20 cellular contexts compared by ENCODE assay signal in genomic region chr1:3250624-3251023, GRCh38.
DNase-seq lines count a peak whose midpoint lies in the region; ATAC-seq and TF ChIP-seq lines count a peak whose summit lies in the region.
"Had no signal": no experiment of that assay in that cellular context is flagged by ENCODE, and none has a peak within 500 bp of the region (broad histone marks: within the 10 kb centered on the region; RNA-seq: fewer than 3 reads in every experiment).

No MANE protein-coding gene starts in this region.

- DNase-seq in left ventricle myocardium superior (peak; percentile 6), left ventricle myocardium inferior (no peak), mucosa of descending colon (no peak), neuronal stem cell (ENCODE audit: low spot score) (no peak), hippocampal formation (lab: John Stamatoyannopoulos, UW) (no peak), DMS 273 treated with DMSO at 0.1 percent for 48 hours (lab: John Stamatoyannopoulos, UW) (no peak)
- DNase-seq in natural killer cell treated with Interleukin-12 subunit alpha and Interleukin-12 subunit beta and Interleukin-15 and Interleukin-18, amount 100 ng/mL, for 72 hours (ENCODE audit: low spot score), result no peak
- DNase-seq: ACHN; CD4-positive, alpha-beta T cell; IMR-90; NCI-H1105 treated with DMSO at 0.1 percent for 48 hours; NCI-H2029 treated with DMSO at 0.1 percent for 48 hours; NCI-H226; NCI-H510A treated with DMSO at 0.1 percent for 48 hours; NCI-H748 treated with DMSO at 0.1 percent for 48 hours had no signal

- peak overlapping the region; percentile 98 for H3K18ac ChIP-seq in neuronal stem cell (ENCODE audit: low read length)

- no peak overlapping the region for H3K14ac ChIP-seq in neuronal stem cell (ENCODE audit: low read length)

- H3K36me3 ChIP-seq in left ventricle myocardium inferior (no peaks in the 10 kb centered on the region), mucosa of descending colon (ENCODE audit: low read depth) (no peaks in the 10 kb centered on the region), neuronal stem cell (replicated peaks in 1 of 2; ENCODE audit: control insufficient read depth in 2 of 2, insufficient read depth in 2 of 2, low read length in 2 of 2) (no peaks in the 10 kb centered on the region)
- H3K36me3 ChIP-seq: BLaER1 had no signal

- peak overlapping the region; percentile 68 for H2AK5ac ChIP-seq in neuronal stem cell (ENCODE audit: low read depth, low read length)

- no peak overlapping the region for H2AFZ ChIP-seq in neuronal stem cell (ENCODE audit: low read length)

- no peak overlapping the region for H4K8ac ChIP-seq in neuronal stem cell (ENCODE audit: low read depth, low read length)

- no peaks in the 10 kb centered on the region for H3K9me3 ChIP-seq in left ventricle myocardium inferior (replicated peaks)
- no peaks in the 10 kb centered on the region for H3K9me3 ChIP-seq in mucosa of descending colon
- peaks cover 0 to 5% of the 10 kb centered on the region in 2 donors for H3K9me3 ChIP-seq in neuronal stem cell (replicated peaks in 1 of 2; ENCODE audit: control insufficient read depth in 2 of 2, insufficient read depth in 1 of 2, low read depth in 1 of 2, low read length in 2 of 2)
- H3K9me3 ChIP-seq: BLaER1 had no signal

- H3K4me1 Mint-ChIP-seq in natural killer cell treated with Interleukin-12 subunit alpha and Interleukin-12 subunit beta and Interleukin-15 and Interleukin-18, amount 100 ng/mL, for 72 hours (ENCODE audit: low read depth in 2 of 2), result no peaks in the 10 kb centered on the region

- no peak overlapping the region for H3K4ac ChIP-seq in neuronal stem cell (ENCODE audit: low read length)

- no peaks in the 10 kb centered on the region for H3K36me3 Mint-ChIP-seq in natural killer cell treated with Interleukin-12 subunit alpha and Interleukin-12 subunit beta and Interleukin-15 and Interleukin-18, amount 100 ng/mL, for 72 hours

- H2BK5ac ChIP-seq in neuronal stem cell (ENCODE audit: low read length), result peak overlapping the region; percentile 97

- peak overlapping the region; percentile 6 for H2BK120ac ChIP-seq in neuronal stem cell (ENCODE audit: low read depth, low read length)

- no peak overlapping the region for H4K91ac ChIP-seq in neuronal stem cell (ENCODE audit: low read depth, low read length, poor library complexity)

- TF ChIP-seq CTCF in left ventricle myocardium inferior (IDR thresholded peaks at IDR 0.05; ENCODE audit: borderline replicate concordance) (no peak), mucosa of descending colon (IDR thresholded peaks at IDR 0.05) (no peak)

- H2BK12ac ChIP-seq in neuronal stem cell (ENCODE audit: low read length), result peak overlapping the region; percentile 70

- intact Hi-C loops in left ventricle myocardium superior (cut with micrococcal nuclease), result no loop called here
- intact Hi-C loops in left ventricle myocardium inferior (cut with micrococcal nuclease), result no loop called here
- intact Hi-C loops in mucosa of descending colon (cut with DNase I, micrococcal nuclease), result no loop called here

- no peaks in the 10 kb centered on the region for H3K9me3 Mint-ChIP-seq in natural killer cell treated with Interleukin-12 subunit alpha and Interleukin-12 subunit beta and Interleukin-15 and Interleukin-18, amount 100 ng/mL, for 72 hours
- H3K9me3 Mint-ChIP-seq: CD4-positive, alpha-beta T cell had no signal

- H3K9ac ChIP-seq in neuronal stem cell (ENCODE audit: low read depth, low read length, poor library complexity), result no peak overlapping the region
- H3K9ac ChIP-seq: BLaER1, KMS-11 had no signal

- no peak overlapping the region for H3K27ac ChIP-seq in left ventricle myocardium inferior (replicated peaks)
- H3K27ac ChIP-seq in neuronal stem cell (replicated peaks; ENCODE audit: low read length), result peak overlapping the region; percentile 98
- H3K27ac ChIP-seq: 22Rv1, BLaER1, KMS-11 had no signal

- H3K4me3 ChIP-seq in left ventricle myocardium inferior (no peak overlapping the region), mucosa of descending colon (no peak overlapping the region), neuronal stem cell (ENCODE audit: low read length in 2 of 2) (no peak overlapping the region)
- H3K4me3 ChIP-seq: BLaER1 had no signal

- H3K79me1 ChIP-seq in neuronal stem cell (ENCODE audit: low read depth, low read length), result no peaks in the 10 kb centered on the region

- no CpG with 5 or more reads among the region's 5 CpGs for WGBS in neuronal stem cell (ENCODE audit: extremely low coverage in 2 of 2, insufficient read length in 2 of 2, insufficient replicate concordance in 1 of 2), 2 donors

- no peak overlapping the region for H3K4me2 ChIP-seq in neuronal stem cell (ENCODE audit: insufficient read depth, low read length, poor library complexity, severe bottlenecking)
- H3K4me2 ChIP-seq: BLaER1, KMS-11 had no signal

- no peak overlapping the region for H3K23ac ChIP-seq in neuronal stem cell (ENCODE audit: low read depth, low read length, poor library complexity)

- no peak overlapping the region for H3K27ac Mint-ChIP-seq in natural killer cell treated with Interleukin-12 subunit alpha and Interleukin-12 subunit beta and Interleukin-15 and Interleukin-18, amount 100 ng/mL, for 72 hours
- H3K27ac Mint-ChIP-seq: CD4-positive, alpha-beta T cell had no signal

- H3K4me3 Mint-ChIP-seq in natural killer cell treated with Interleukin-12 subunit alpha and Interleukin-12 subunit beta and Interleukin-15 and Interleukin-18, amount 100 ng/mL, for 72 hours, result no peak overlapping the region
- H3K4me3 Mint-ChIP-seq: CD4-positive, alpha-beta T cell had no signal

- H3K4me1 ChIP-seq in left ventricle myocardium inferior (peaks cover 18% of the 10 kb centered on the region), mucosa of descending colon (ENCODE audit: low read depth) (peaks cover 2% of the 10 kb centered on the region), neuronal stem cell (ENCODE audit: control insufficient read depth in 2 of 2, insufficient read depth in 1 of 2, low read depth in 1 of 2, low read length in 2 of 2) (peaks cover 29 to 49% of the 10 kb centered on the region in 2 donors)

- peak overlapping the region; percentile 99 for H2BK15ac ChIP-seq in neuronal stem cell (ENCODE audit: low read length)

- H3K27me3 ChIP-seq in left ventricle myocardium inferior (ENCODE audit: low read depth) (peaks cover 49% of the 10 kb centered on the region), neuronal stem cell (ENCODE audit: control insufficient read depth in 3 of 3, insufficient read depth in 3 of 3, low read depth in 1 of 3, low read length in 3 of 3) (peaks cover 0 to 43% (median 0%) of the 10 kb centered on the region in 3 experiments)

- H3K27me3 Mint-ChIP-seq in natural killer cell treated with Interleukin-12 subunit alpha and Interleukin-12 subunit beta and Interleukin-15 and Interleukin-18, amount 100 ng/mL, for 72 hours, result peaks cover 0 to 15% of the 10 kb centered on the region in 2 donors

- no peak for ATAC-seq in left ventricle myocardium superior
- peak; percentile 42 for ATAC-seq in mucosa of descending colon
- no peak for ATAC-seq in GM19395 (IDR thresholded peaks at IDR 0.05; ENCODE audit: unreplicated experiment)
- no peak for ATAC-seq in natural killer cell treated with Interleukin-12 subunit alpha and Interleukin-12 subunit beta and Interleukin-15 and Interleukin-18, amount 100 ng/mL, for 72 hours
- ATAC-seq: Panc1 had no signal
